In genomic region chr14:24275524-24276139, GRCh38 we compare ENCODE assay signal across 22 cellular contexts. TPM values are rescaled to one million over a fixed set of nuclear protein-coding genes. Genes with fewer than 3 reads are reported as not detected.
A peak's percentile ranks its signal among the peaks of the same experiment; 100 is the strongest.
DNase-seq lines count a peak whose midpoint lies in the region; ATAC-seq and TF ChIP-seq lines count a peak whose summit lies in the region.
"Had no signal": no experiment of that assay in that cellular context is flagged by ENCODE, and none has a peak within 500 bp of the region (broad histone marks: within the 10 kb centered on the region; RNA-seq: fewer than 3 reads in every experiment).

No MANE protein-coding gene starts in this region.

- no peak for TF ChIP-seq EP300 in sigmoid colon (IDR thresholded peaks at IDR 0.05)

- no peaks in the 10 kb centered on the region for H3K9me3 ChIP-seq in neural progenitor cell (ENCODE audit: low read depth)
- no peaks in the 10 kb centered on the region for H3K9me3 ChIP-seq in sigmoid colon
- no peaks in the 10 kb centered on the region for H3K9me3 ChIP-seq in effector memory CD4-positive, alpha-beta T cell (ENCODE audit: control insufficient read depth, low read length)
- H3K9me3 ChIP-seq: heart left ventricle, SJCRH30, tibial nerve had no signal

- no peak for TF ChIP-seq POLR2A in sigmoid colon (IDR thresholded peaks at IDR 0.05)

- peak; percentile 26 for TF ChIP-seq CTCF in neural progenitor cell (IDR thresholded peaks at IDR 0.05)
- no peak for TF ChIP-seq CTCF in sigmoid colon (IDR thresholded peaks at IDR 0.05)

- H3K36me3 ChIP-seq in neural progenitor cell, result no peaks in the 10 kb centered on the region
- H3K36me3 ChIP-seq in sigmoid colon, result no peaks in the 10 kb centered on the region
- no peaks in the 10 kb centered on the region for H3K36me3 ChIP-seq in effector memory CD4-positive, alpha-beta T cell (ENCODE audit: control insufficient read depth, insufficient read depth, low read length)
- H3K36me3 ChIP-seq: heart left ventricle, SJCRH30, tibial nerve had no signal

- no peaks in the 10 kb centered on the region for H3K27me3 ChIP-seq in neural progenitor cell
- H3K27me3 ChIP-seq in sigmoid colon, result no peaks in the 10 kb centered on the region
- no peaks in the 10 kb centered on the region for H3K27me3 ChIP-seq in effector memory CD4-positive, alpha-beta T cell (replicated peaks; ENCODE audit: control insufficient read depth, insufficient read depth, low read length, poor library complexity, severe bottlenecking)
- H3K27me3 ChIP-seq: heart left ventricle, SJCRH30, tibial nerve had no signal

- no peak overlapping the region for H3K27ac ChIP-seq in neural progenitor cell
- no peak overlapping the region for H3K27ac ChIP-seq in sigmoid colon
- H3K27ac ChIP-seq in effector memory CD4-positive, alpha-beta T cell (ENCODE audit: insufficient read depth, low read length, poor library complexity, severe bottlenecking), result no peak overlapping the region
- H3K27ac ChIP-seq: 22Rv1, SJCRH30, tibial nerve had no signal

- DNase-seq in activated CD4-positive, alpha-beta T cell treated with anti-CD3 and anti-CD28 coated beads for 36 hours, result no peak
- no peak for DNase-seq in activated CD4-positive, alpha-beta T cell treated with anti-CD3 and anti-CD28 coated beads, Interleukin-2, amount 50 U/mL, for 4 hours
- DNase-seq in central memory CD8-positive, alpha-beta T cell (ENCODE audit: low spot score in 2 of 2), result no peak
- peak; percentile 28 for DNase-seq in neural progenitor cell (ENCODE audit: low spot score)
- no peak for DNase-seq in DMS 273 treated with DMSO at 0.1 percent for 48 hours (lab: John Stamatoyannopoulos, UW)
- no peak for DNase-seq in sigmoid colon
- no peak for DNase-seq in effector memory CD4-positive, alpha-beta T cell
- DNase-seq: activated CD4-positive, alpha-beta T cell treated with anti-CD3 and anti-CD28 coated beads for 1 hour; activated naive CD8-positive, alpha-beta T cell treated with anti-CD3 and anti-CD28 coated beads, Interleukin-2, amount 10 ng/mL, durations not matched to agents 7 days and 5 days; activated T-cell treated with anti-CD3 and anti-CD28 coated beads for 4 hours; C1 segment of cervical spinal cord; DMS79; heart left ventricle; NCI-H146; SJCRH30 had no signal

- no peak overlapping the region for H2AFZ ChIP-seq in neural progenitor cell (replicated peaks)

- H3K27ac Mint-ChIP-seq in activated CD4-positive, alpha-beta T cell treated with anti-CD3 and anti-CD28 coated beads for 36 hours, result peak overlapping the region; percentile 59
- H3K27ac Mint-ChIP-seq in IgD-negative memory B cell (peak overlapping the region in 2 of 3 donors; percentile 36 to 53), neural progenitor cell (no peak overlapping the region)
- peak overlapping the region; percentile 2 for H3K27ac Mint-ChIP-seq in central memory CD8-positive, alpha-beta T cell (ENCODE audit: low read depth)

- peaks cover 85% of the 10 kb centered on the region for H3K4me1 Mint-ChIP-seq in activated CD4-positive, alpha-beta T cell treated with anti-CD3 and anti-CD28 coated beads for 36 hours
- H3K4me1 Mint-ChIP-seq in IgD-negative memory B cell (peaks cover 60 to 71% (median 65%) of the 10 kb centered on the region in 3 donors), neural progenitor cell (peaks cover 12% of the 10 kb centered on the region)
- H3K4me1 Mint-ChIP-seq in central memory CD8-positive, alpha-beta T cell, result peaks cover 40% of the 10 kb centered on the region

- H3F3A ChIP-seq in neural progenitor cell (ENCODE audit: low read depth), result peaks cover 6% of the 10 kb centered on the region

- WGBS in sigmoid colon, 2 donors, result 89 to 91% methylated on average over 10 of the region's 10 CpGs

- peaks cover 8% of the 10 kb centered on the region for H3K79me2 ChIP-seq in neural progenitor cell (ENCODE audit: low read depth)

- peaks cover 4% of the 10 kb centered on the region for H3K9me3 Mint-ChIP-seq in activated CD4-positive, alpha-beta T cell treated with anti-CD3 and anti-CD28 coated beads for 36 hours (ENCODE audit: low read depth)
- H3K9me3 Mint-ChIP-seq in IgD-negative memory B cell (peaks cover 0 to 5% (median 0%) of the 10 kb centered on the region in 3 donors), neural progenitor cell (no peaks in the 10 kb centered on the region)
- H3K9me3 Mint-ChIP-seq in central memory CD8-positive, alpha-beta T cell, result no peaks in the 10 kb centered on the region
- H3K9me3 Mint-ChIP-seq: activated naive CD8-positive, alpha-beta T cell treated with anti-CD3 and anti-CD28 coated beads, Interleukin-2, amount 10 ng/mL, durations not matched to agents 7 days and 5 days; stimulated activated effector memory CD8-positive, alpha-beta T cell treated with anti-CD3 and anti-CD28 coated beads, Interleukin-12 subunit alpha, Interleukin-12 subunit beta, amount 100 ng/mL, for 72 hours had no signal

- intact Hi-C loops in activated CD4-positive, alpha-beta T cell treated with anti-CD3 and anti-CD28 coated beads for 36 hours (cut with DNase I, micrococcal nuclease), result loop anchor here in 1 of 2 experiments (10.0 kb wide), 2 partner anchors 399 to 721 kb away; partner anchors contain the start of genes THTPA and ZFHX2
- intact Hi-C loops in sigmoid colon (cut with DNase I), result no loop called here

- no peaks in the 10 kb centered on the region for H4K20me1 ChIP-seq in neural progenitor cell (ENCODE audit: low read depth)

- CTCF ChIA-PET in activated CD4-positive, alpha-beta T cell treated with anti-CD3 and anti-CD28 coated beads for 36 hours (lab: Charles Lee), result interaction anchor here (1.0 to 6.5 kb wide), 4 partner anchors 16 to 201 kb away, joined by 3 to 36 read pairs (median 5); partner anchors contain the start of genes CIDEB and TINF2

- peaks cover 6% of the 10 kb centered on the region for H3K4me1 ChIP-seq in neural progenitor cell
- peaks cover 0 to 8% (median 7%) of the 10 kb centered on the region in 4 donors for H3K4me1 ChIP-seq in sigmoid colon
- H3K4me1 ChIP-seq in effector memory CD4-positive, alpha-beta T cell (ENCODE audit: control insufficient read depth, insufficient read depth, low read length, poor library complexity, severe bottlenecking), result peaks cover 36% of the 10 kb centered on the region
- H3K4me1 ChIP-seq: SJCRH30 had no signal

- POLR2A ChIA-PET in activated CD4-positive, alpha-beta T cell treated with anti-CD3 and anti-CD28 coated beads for 36 hours (lab: Charles Lee), result no interaction called here

- H3K36me3 Mint-ChIP-seq in activated CD4-positive, alpha-beta T cell treated with anti-CD3 and anti-CD28 coated beads for 36 hours (ENCODE audit: low read depth), result peaks cover 10% of the 10 kb centered on the region
- H3K36me3 Mint-ChIP-seq in IgD-negative memory B cell (peaks cover 3% of the 10 kb centered on the region), neural progenitor cell (peaks cover 2% of the 10 kb centered on the region)
- H3K36me3 Mint-ChIP-seq in central memory CD8-positive, alpha-beta T cell (ENCODE audit: insufficient read depth), result peaks cover 7% of the 10 kb centered on the region

- H3K9ac ChIP-seq in neural progenitor cell, result no peak overlapping the region

- no peak overlapping the region for H3K4me3 ChIP-seq in neural progenitor cell
- H3K4me3 ChIP-seq in sigmoid colon, result no peak overlapping the region
- H3K4me3 ChIP-seq in effector memory CD4-positive, alpha-beta T cell (ENCODE audit: insufficient read depth, low read depth, low read length, poor library complexity, severe bottlenecking), result no peak overlapping the region
- H3K4me3 ChIP-seq: heart left ventricle, SJCRH30, tibial nerve had no signal

- no peak overlapping the region for H3K4me2 ChIP-seq in neural progenitor cell

- no peak for ATAC-seq in activated CD4-positive, alpha-beta T cell treated with anti-CD3 and anti-CD28 coated beads for 36 hours
- ATAC-seq in central memory CD8-positive, alpha-beta T cell (replicated peaks; ENCODE audit: extremely low read depth, poor library complexity, severe bottlenecking), result no peak
- ATAC-seq: HCT116; heart left ventricle; stimulated activated effector memory CD8-positive, alpha-beta T cell treated with anti-CD3 and anti-CD28 coated beads, Interleukin-12 subunit alpha, Interleukin-12 subunit beta, amount 100 ng/mL, for 72 hours had no signal

- no peak overlapping the region for H3K4me3 Mint-ChIP-seq in activated CD4-positive, alpha-beta T cell treated with anti-CD3 and anti-CD28 coated beads for 36 hours
- peak overlapping the region in 1 of 4 donors; percentile 27 for H3K4me3 Mint-ChIP-seq in IgD-negative memory B cell
- H3K4me3 Mint-ChIP-seq in central memory CD8-positive, alpha-beta T cell, result no peak overlapping the region
- H3K4me3 Mint-ChIP-seq in neural progenitor cell, result no peak overlapping the region
- H3K4me3 Mint-ChIP-seq: activated naive CD8-positive, alpha-beta T cell treated with anti-CD3 and anti-CD28 coated beads, Interleukin-2, amount 10 ng/mL, durations not matched to agents 7 days and 5 days; stimulated activated effector memory CD8-positive, alpha-beta T cell treated with anti-CD3 and anti-CD28 coated beads, Interleukin-12 subunit alpha, Interleukin-12 subunit beta, amount 100 ng/mL, for 72 hours had no signal

- H3K27me3 Mint-ChIP-seq in activated CD4-positive, alpha-beta T cell treated with anti-CD3 and anti-CD28 coated beads for 36 hours, result no peaks in the 10 kb centered on the region
- H3K27me3 Mint-ChIP-seq in IgD-negative memory B cell (peaks cover 3% of the 10 kb centered on the region), neural progenitor cell (ENCODE audit: insufficient read depth, low read depth) (peaks cover 2% of the 10 kb centered on the region)
- H3K27me3 Mint-ChIP-seq in central memory CD8-positive, alpha-beta T cell, result no peaks in the 10 kb centered on the region

RNA-seq across cellular contexts. Expression of gene RABGGTA, which starts 4.2 kb away (rescaled TPM):
- 10 to 100 TPM; 52.1 to 56.0 TPM for total RNA-seq in activated CD4-positive, alpha-beta T cell treated with anti-CD3 and anti-CD28 coated beads for 36 hours
- polyA plus RNA-seq in IgD-negative memory B cell (37.9 TPM), sigmoid colon (10 to 100 TPM; 27.3 to 32.4 (median 31.9) TPM)
- total RNA-seq in neural progenitor cell (ENCODE audit: low replicate concordance) (7.1 and 22.9 TPM in 2 replicates), sigmoid colon (10 to 100 TPM; 14.0 to 25.2 (median 20.0) TPM)

RNA-seq across cellular contexts. Expression of gene TGM1, which starts 12.7 kb away (rescaled TPM):
- 1 to 10 TPM; 4.8 to 7.4 TPM for total RNA-seq in activated CD4-positive, alpha-beta T cell treated with anti-CD3 and anti-CD28 coated beads for 36 hours
- polyA plus RNA-seq in IgD-negative memory B cell (not detected), sigmoid colon (1 to 10 TPM in 1 of 3 donors, under 1 TPM in 2; 0.60 to 2.7 (median 0.69) TPM)
- total RNA-seq in neural progenitor cell (ENCODE audit: low replicate concordance) (2.6 and 4.9 TPM in 2 replicates), sigmoid colon (1 to 10 TPM in 2 of 4 donors, under 1 TPM in 1, not detected in 1; 0.33 to 1.1 (median 1.1) TPM)

RNA-seq across cellular contexts. Expression of gene DHRS1, which starts 23.9 kb away (rescaled TPM):
- 10 to 100 TPM; 11.7 to 14.6 TPM for total RNA-seq in activated CD4-positive, alpha-beta T cell treated with anti-CD3 and anti-CD28 coated beads for 36 hours
- polyA plus RNA-seq in IgD-negative memory B cell, result 27.3 TPM
- 19.7 and 27.4 TPM in 2 replicates for total RNA-seq in neural progenitor cell (ENCODE audit: low replicate concordance)
- 10 to 100 TPM; 13.9 to 34.6 (median 29.3) TPM for total RNA-seq in sigmoid colon
- polyA plus RNA-seq in sigmoid colon, result 10 to 100 TPM; 39.6 to 56.6 (median 40.8) TPM

RNA-seq across cellular contexts. Expression of gene NOP9, which starts 24.0 kb away (rescaled TPM):
- total RNA-seq in activated CD4-positive, alpha-beta T cell treated with anti-CD3 and anti-CD28 coated beads for 36 hours, result 10 to 100 TPM; 24.4 to 32.5 TPM
- polyA plus RNA-seq in IgD-negative memory B cell (1.6 TPM), sigmoid colon (10 to 100 TPM in 2 of 3 donors, 1 to 10 TPM in 1; 7.8 to 29.0 (median 11.3) TPM)
- total RNA-seq in neural progenitor cell (ENCODE audit: low replicate concordance) (14.8 and 24.7 TPM in 2 replicates), sigmoid colon (10 to 100 TPM; 12.8 to 16.8 (median 14.9) TPM)

RNA-seq across cellular contexts. Expression of gene CIDEB, which starts 32.1 kb away (rescaled TPM):
- 10 to 100 TPM; 11.1 to 14.0 TPM for total RNA-seq in activated CD4-positive, alpha-beta T cell treated with anti-CD3 and anti-CD28 coated beads for 36 hours
- polyA plus RNA-seq in IgD-negative memory B cell (19.2 TPM), sigmoid colon (1 to 10 TPM; 7.2 to 8.6 (median 7.2) TPM)
- total RNA-seq in neural progenitor cell (ENCODE audit: low replicate concordance) (0.12 TPM in 1 of 2 replicates, not detected in the other), sigmoid colon (1 to 10 TPM; 4.7 to 9.5 (median 8.0) TPM)
- total RNA-seq: M059J had no signal
- polyA plus RNA-seq: neural cell had no signal
